ENCODE assay signal across 16 cellular contexts in the genomic region with DNA sequence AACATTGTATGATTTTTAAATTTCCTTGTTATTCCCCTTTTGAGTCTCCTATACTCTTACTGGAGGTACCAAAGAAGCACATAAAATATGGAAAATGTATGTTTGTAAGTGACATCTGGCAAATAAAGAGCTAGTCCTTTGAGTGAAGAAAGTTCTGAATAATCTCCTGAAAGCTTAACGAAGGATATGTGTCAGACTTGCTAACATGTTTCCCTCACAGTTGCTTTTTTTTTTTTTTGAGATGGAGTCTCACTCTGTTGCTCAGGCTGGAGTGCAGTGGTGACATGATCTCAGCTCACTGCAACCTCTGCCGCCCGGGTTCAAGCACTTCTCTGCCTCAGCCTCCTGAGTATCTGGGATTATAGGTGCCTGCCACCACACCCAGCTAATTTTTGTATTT.
"Had no signal": no experiment of that assay in that cellular context is flagged by ENCODE, and none has a peak within 500 bp of the region (broad histone marks: within the 10 kb centered on the region; RNA-seq: fewer than 3 reads in every experiment).

No MANE protein-coding gene starts in this region.

- H3K27ac Mint-ChIP-seq: mesothelial cell of epicardium had no signal

- DNase-seq: activated CD4-positive, CD25-positive, alpha-beta regulatory T cell; activated CD8-positive, alpha-beta memory T cell treated with anti-CD3 and anti-CD28 coated beads, Interleukin-2, amount 50 U/mL, for 48 hours; activated effector memory CD4-positive, alpha-beta T cell treated with anti-CD3 and anti-CD28 coated beads, Interleukin-2, amount 50 U/mL, for 16 hours; heart right ventricle; left cardiac atrium; lower lobe of right lung; ovary; right lobe of liver; stimulated activated CD4-positive, alpha-beta T cell treated with anti-CD3 and anti-CD28 coated beads, Interleukin-4, amount 100 ng/mL, for 4 hours; stimulated activated CD8-positive, alpha-beta memory T cell treated with anti-CD3 and anti-CD28 coated beads, Interleukin-4, amount 100 ng/mL, for 48 hours; stomach; testis; upper lobe of left lung had no signal

- H3K4me3 ChIP-seq: gastroesophageal sphincter, heart right ventricle, lower lobe of right lung, ovary, right lobe of liver, smooth muscle cell, stomach, testis, upper lobe of left lung had no signal

- H3K27ac ChIP-seq: gastroesophageal sphincter, heart right ventricle, lower lobe of right lung, ovary, right lobe of liver, stomach, testis, upper lobe of left lung had no signal

- H3K4me1 Mint-ChIP-seq: mesothelial cell of epicardium had no signal

- H3K4me2 ChIP-seq: smooth muscle cell had no signal

- ATAC-seq: gastroesophageal sphincter, heart right ventricle, left cardiac atrium, lower lobe of right lung, right lobe of liver had no signal

- H3K9me3 ChIP-seq: gastroesophageal sphincter, heart right ventricle, lower lobe of right lung, ovary, right lobe of liver, stomach, testis, upper lobe of left lung had no signal

- H3K4me3 Mint-ChIP-seq: mesothelial cell of epicardium had no signal

- H3K9me3 Mint-ChIP-seq: mesothelial cell of epicardium had no signal

- H3K36me3 ChIP-seq: ovary had no signal

- H3K27me3 ChIP-seq: gastroesophageal sphincter, heart right ventricle, ovary, right lobe of liver, stomach, testis, upper lobe of left lung had no signal

- H3K4me1 ChIP-seq: gastroesophageal sphincter, heart right ventricle, right lobe of liver, stomach, testis, upper lobe of left lung had no signal
